In the genomic region with DNA sequence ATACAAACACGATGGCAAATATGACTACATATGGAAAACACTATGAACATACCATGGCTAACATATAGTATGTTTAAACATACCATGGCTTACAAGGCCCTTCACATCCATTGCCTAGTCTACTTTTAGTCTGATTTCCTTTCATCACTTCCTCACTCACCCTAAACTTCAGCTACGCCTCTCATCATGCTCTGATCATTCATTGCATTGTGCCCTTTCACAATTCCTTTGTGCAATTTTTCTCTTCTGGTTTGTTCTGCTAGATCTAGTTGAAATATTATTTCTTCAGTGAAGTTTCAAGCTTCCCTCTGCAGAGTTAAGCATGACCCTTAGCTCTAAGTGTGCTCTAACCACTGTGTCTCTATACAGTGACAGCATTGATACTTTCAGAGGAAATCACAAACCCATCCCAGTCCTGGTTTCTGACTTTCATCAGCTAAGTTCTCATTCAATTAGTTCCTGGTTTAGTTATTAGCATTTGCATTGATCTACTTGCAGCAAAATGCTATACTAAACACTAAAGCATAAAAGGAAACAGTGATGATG, we compare ENCODE assay signal across 1 cellular context.
TF ChIP-seq lines count a peak whose summit lies in the region.

No MANE protein-coding gene starts in this region.

TF ChIP-seq in GM23338, 12 proteins besides CTCF, POLR2A, EP300 and RAD21 (continued from another document):
- TF ChIP-seq, protein P1, sequence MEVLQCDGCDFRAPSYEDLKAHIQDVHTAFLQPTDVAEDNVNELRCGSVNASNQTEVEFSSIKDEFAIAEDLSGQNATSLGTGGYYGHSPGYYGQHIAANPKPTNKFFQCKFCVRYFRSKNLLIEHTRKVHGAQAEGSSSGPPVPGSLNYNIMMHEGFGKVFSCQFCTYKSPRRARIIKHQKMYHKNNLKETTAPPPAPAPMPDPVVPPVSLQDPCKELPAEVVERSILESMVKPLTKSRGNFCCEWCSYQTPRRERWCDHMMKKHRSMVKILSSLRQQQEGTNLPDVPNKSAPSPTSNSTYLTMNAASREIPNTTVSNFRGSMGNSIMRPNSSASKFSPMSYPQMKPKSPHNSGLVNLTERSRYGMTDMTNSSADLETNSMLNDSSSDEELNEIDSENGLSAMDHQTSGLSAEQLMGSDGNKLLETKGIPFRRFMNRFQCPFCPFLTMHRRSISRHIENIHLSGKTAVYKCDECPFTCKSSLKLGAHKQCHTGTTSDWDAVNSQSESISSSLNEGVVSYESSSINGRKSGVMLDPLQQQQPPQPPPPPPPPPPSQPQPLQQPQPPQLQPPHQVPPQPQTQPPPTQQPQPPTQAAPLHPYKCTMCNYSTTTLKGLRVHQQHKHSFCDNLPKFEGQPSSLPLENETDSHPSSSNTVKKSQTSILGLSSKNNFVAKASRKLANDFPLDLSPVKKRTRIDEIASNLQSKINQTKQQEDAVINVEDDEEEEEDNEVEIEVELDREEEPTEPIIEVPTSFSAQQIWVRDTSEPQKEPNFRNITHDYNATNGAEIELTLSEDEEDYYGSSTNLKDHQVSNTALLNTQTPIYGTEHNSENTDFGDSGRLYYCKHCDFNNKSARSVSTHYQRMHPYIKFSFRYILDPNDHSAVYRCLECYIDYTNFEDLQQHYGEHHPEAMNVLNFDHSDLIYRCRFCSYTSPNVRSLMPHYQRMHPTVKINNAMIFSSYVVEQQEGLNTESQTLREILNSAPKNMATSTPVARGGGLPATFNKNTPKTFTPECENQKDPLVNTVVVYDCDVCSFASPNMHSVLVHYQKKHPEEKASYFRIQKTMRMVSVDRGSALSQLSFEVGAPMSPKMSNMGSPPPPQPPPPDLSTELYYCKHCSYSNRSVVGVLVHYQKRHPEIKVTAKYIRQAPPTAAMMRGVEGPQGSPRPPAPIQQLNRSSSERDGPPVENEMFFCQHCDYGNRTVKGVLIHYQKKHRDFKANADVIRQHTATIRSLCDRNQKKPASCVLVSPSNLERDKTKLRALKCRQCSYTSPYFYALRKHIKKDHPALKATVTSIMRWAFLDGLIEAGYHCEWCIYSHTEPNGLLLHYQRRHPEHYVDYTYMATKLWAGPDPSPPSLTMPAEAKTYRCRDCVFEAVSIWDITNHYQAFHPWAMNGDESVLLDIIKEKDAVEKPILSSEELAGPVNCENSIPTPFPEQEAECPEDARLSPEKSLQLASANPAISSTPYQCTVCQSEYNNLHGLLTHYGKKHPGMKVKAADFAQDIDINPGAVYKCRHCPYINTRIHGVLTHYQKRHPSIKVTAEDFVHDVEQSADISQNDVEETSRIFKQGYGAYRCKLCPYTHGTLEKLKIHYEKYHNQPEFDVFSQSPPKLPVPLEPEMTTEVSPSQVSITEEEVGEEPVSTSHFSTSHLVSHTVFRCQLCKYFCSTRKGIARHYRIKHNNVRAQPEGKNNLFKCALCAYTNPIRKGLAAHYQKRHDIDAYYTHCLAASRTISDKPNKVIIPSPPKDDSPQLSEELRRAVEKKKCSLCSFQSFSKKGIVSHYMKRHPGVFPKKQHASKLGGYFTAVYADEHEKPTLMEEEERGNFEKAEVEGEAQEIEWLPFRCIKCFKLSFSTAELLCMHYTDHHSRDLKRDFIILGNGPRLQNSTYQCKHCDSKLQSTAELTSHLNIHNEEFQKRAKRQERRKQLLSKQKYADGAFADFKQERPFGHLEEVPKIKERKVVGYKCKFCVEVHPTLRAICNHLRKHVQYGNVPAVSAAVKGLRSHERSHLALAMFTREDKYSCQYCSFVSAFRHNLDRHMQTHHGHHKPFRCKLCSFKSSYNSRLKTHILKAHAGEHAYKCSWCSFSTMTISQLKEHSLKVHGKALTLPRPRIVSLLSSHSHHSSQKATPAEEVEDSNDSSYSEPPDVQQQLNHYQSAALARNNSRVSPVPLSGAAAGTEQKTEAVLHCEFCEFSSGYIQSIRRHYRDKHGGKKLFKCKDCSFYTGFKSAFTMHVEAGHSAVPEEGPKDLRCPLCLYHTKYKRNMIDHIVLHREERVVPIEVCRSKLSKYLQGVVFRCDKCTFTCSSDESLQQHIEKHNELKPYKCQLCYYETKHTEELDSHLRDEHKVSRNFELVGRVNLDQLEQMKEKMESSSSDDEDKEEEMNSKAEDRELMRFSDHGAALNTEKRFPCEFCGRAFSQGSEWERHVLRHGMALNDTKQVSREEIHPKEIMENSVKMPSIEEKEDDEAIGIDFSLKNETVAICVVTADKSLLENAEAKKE (CRISPR knock-in tag; IDR thresholded peaks at IDR 0.05) = no peak
- TF ChIP-seq, protein P2, sequence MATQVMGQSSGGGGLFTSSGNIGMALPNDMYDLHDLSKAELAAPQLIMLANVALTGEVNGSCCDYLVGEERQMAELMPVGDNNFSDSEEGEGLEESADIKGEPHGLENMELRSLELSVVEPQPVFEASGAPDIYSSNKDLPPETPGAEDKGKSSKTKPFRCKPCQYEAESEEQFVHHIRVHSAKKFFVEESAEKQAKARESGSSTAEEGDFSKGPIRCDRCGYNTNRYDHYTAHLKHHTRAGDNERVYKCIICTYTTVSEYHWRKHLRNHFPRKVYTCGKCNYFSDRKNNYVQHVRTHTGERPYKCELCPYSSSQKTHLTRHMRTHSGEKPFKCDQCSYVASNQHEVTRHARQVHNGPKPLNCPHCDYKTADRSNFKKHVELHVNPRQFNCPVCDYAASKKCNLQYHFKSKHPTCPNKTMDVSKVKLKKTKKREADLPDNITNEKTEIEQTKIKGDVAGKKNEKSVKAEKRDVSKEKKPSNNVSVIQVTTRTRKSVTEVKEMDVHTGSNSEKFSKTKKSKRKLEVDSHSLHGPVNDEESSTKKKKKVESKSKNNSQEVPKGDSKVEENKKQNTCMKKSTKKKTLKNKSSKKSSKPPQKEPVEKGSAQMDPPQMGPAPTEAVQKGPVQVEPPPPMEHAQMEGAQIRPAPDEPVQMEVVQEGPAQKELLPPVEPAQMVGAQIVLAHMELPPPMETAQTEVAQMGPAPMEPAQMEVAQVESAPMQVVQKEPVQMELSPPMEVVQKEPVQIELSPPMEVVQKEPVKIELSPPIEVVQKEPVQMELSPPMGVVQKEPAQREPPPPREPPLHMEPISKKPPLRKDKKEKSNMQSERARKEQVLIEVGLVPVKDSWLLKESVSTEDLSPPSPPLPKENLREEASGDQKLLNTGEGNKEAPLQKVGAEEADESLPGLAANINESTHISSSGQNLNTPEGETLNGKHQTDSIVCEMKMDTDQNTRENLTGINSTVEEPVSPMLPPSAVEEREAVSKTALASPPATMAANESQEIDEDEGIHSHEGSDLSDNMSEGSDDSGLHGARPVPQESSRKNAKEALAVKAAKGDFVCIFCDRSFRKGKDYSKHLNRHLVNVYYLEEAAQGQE (IDR thresholded peaks at IDR 0.05; ENCODE audit: unreplicated experiment) = no peak
- TF ChIP-seq ZNF114 (CRISPR knock-in tag; IDR thresholded peaks at IDR 0.05) (no peak), CREB1 (CRISPR knock-in tag; IDR thresholded peaks at IDR 0.05; ENCODE audit: low read depth) (no peak), JUNB (IDR thresholded peaks at IDR 0.05; ENCODE audit: unreplicated experiment) (no peak), EZH2phosphoT487 (IDR thresholded peaks at IDR 0.05; ENCODE audit: unreplicated experiment) (no peak)
- TF ChIP-seq, protein P3, sequence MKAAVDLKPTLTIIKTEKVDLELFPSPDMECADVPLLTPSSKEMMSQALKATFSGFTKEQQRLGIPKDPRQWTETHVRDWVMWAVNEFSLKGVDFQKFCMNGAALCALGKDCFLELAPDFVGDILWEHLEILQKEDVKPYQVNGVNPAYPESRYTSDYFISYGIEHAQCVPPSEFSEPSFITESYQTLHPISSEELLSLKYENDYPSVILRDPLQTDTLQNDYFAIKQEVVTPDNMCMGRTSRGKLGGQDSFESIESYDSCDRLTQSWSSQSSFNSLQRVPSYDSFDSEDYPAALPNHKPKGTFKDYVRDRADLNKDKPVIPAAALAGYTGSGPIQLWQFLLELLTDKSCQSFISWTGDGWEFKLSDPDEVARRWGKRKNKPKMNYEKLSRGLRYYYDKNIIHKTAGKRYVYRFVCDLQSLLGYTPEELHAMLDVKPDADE (IDR thresholded peaks at IDR 0.05) = no peak
